10 cellular contexts compared by ENCODE assay signal in genomic region chr3:53180305-53181023, GRCh38. TPM values are rescaled to one million over a fixed set of nuclear protein-coding genes. Genes with fewer than 3 reads are reported as not detected.
DNase-seq lines count a peak whose midpoint lies in the region; ATAC-seq and TF ChIP-seq lines count a peak whose summit lies in the region.
"Had no signal": no experiment of that assay in that cellular context is flagged by ENCODE, and none has a peak within 500 bp of the region (broad histone marks: within the 10 kb centered on the region; RNA-seq: fewer than 3 reads in every experiment).

No MANE protein-coding gene starts in this region.

- H3K27ac ChIP-seq in RWPE1: no peak overlapping the region

- POLR2A ChIA-PET in GM10248 (lab: Yijun Ruan, JAX): interaction anchor here (0.5 to 0.9 kb wide), 2 partner anchors 9 to 30 kb away, joined by 5 read pairs; no protein-coding TSS in a partner anchor
- POLR2A ChIA-PET in RWPE1 (lab: Yijun Ruan, JAX; ENCODE audit: low non-redundant PET): no interaction called here

- peak overlapping the region; percentile 28 for H3K27ac Mint-ChIP-seq in dendritic cell treated with granulocyte-macrophage colony-stimulating factor and Interleukin-4, amounts not matched to agents 40 ng/mL and 50 ng/mL, for 4 days
- H3K27ac Mint-ChIP-seq in activated CD8-positive, alpha-beta memory T cell treated with anti-CD3 and anti-CD28 coated beads, Interleukin-2, amount 10 ng/mL, durations not matched to agents 7 days and 5 days: no peak overlapping the region
- H3K27ac Mint-ChIP-seq: activated CD8-positive, alpha-beta T cell treated with anti-CD3 and anti-CD28 coated beads for 36 hours had no signal

- ATAC-seq in GM19455 (IDR thresholded peaks at IDR 0.05; ENCODE audit: unreplicated experiment) (peak; percentile 78), HG03139 (IDR thresholded peaks at IDR 0.05; ENCODE audit: unreplicated experiment) (peak; percentile 89)
- no peak for ATAC-seq in activated CD8-positive, alpha-beta memory T cell treated with anti-CD3 and anti-CD28 coated beads, Interleukin-2, amount 10 ng/mL, durations not matched to agents 7 days and 5 days
- ATAC-seq: activated CD8-positive, alpha-beta T cell treated with anti-CD3 and anti-CD28 coated beads for 36 hours had no signal

- peak overlapping the region; percentile 46 for H3K4me3 Mint-ChIP-seq in dendritic cell treated with granulocyte-macrophage colony-stimulating factor and Interleukin-4, amounts not matched to agents 40 ng/mL and 50 ng/mL, for 4 days
- H3K4me3 Mint-ChIP-seq in activated CD8-positive, alpha-beta memory T cell treated with anti-CD3 and anti-CD28 coated beads, Interleukin-2, amount 10 ng/mL, durations not matched to agents 7 days and 5 days: no peak overlapping the region
- H3K4me3 Mint-ChIP-seq: activated CD8-positive, alpha-beta T cell treated with anti-CD3 and anti-CD28 coated beads for 36 hours had no signal

- H3K27me3 Mint-ChIP-seq in dendritic cell treated with granulocyte-macrophage colony-stimulating factor and Interleukin-4, amounts not matched to agents 40 ng/mL and 50 ng/mL, for 4 days: no peaks in the 10 kb centered on the region
- no peaks in the 10 kb centered on the region for H3K27me3 Mint-ChIP-seq in activated CD8-positive, alpha-beta memory T cell treated with anti-CD3 and anti-CD28 coated beads, Interleukin-2, amount 10 ng/mL, durations not matched to agents 7 days and 5 days
- H3K27me3 Mint-ChIP-seq: activated CD8-positive, alpha-beta T cell treated with anti-CD3 and anti-CD28 coated beads for 36 hours had no signal

- TF ChIP-seq CTCF in GM10248 (IDR thresholded peaks at IDR 0.05; ENCODE audit: control extremely low read depth, extremely low read depth, low read depth, missing control alignments) (no peak), RWPE1 (conservative IDR thresholded peaks at IDR 0.05; ENCODE audit: low read depth) (no peak)

- H3K36me3 Mint-ChIP-seq in dendritic cell treated with granulocyte-macrophage colony-stimulating factor and Interleukin-4, amounts not matched to agents 40 ng/mL and 50 ng/mL, for 4 days (ENCODE audit: low read depth): peaks cover 100% of the 10 kb centered on the region
- peaks cover 2% of the 10 kb centered on the region for H3K36me3 Mint-ChIP-seq in activated CD8-positive, alpha-beta memory T cell treated with anti-CD3 and anti-CD28 coated beads, Interleukin-2, amount 10 ng/mL, durations not matched to agents 7 days and 5 days

- intact Hi-C loops in dendritic cell treated with granulocyte-macrophage colony-stimulating factor and Interleukin-4, amounts not matched to agents 40 ng/mL and 50 ng/mL, for 4 days (cut with micrococcal nuclease): loop anchor here (1.0 to 5.0 kb wide), 2 partner anchors 10 to 48 kb away; partner anchors contain the start of gene RFT1

- H3K4me1 Mint-ChIP-seq in dendritic cell treated with granulocyte-macrophage colony-stimulating factor and Interleukin-4, amounts not matched to agents 40 ng/mL and 50 ng/mL, for 4 days (ENCODE audit: low read depth): peaks cover 83% of the 10 kb centered on the region
- H3K4me1 Mint-ChIP-seq in activated CD8-positive, alpha-beta memory T cell treated with anti-CD3 and anti-CD28 coated beads, Interleukin-2, amount 10 ng/mL, durations not matched to agents 7 days and 5 days: peaks cover 2% of the 10 kb centered on the region

- DNase-seq in GM10248 (ENCODE audit: extremely low spot score) (peak; percentile 89), RWPE1 (ENCODE audit: low spot score) (no peak), foreskin melanocyte (no peak), cerebellar cortex (ENCODE audit: low spot score) (no peak)
- no peak for DNase-seq in activated CD8-positive, alpha-beta memory T cell treated with anti-CD3 and anti-CD28 coated beads, Interleukin-2, amount 10 ng/mL, durations not matched to agents 7 days and 5 days
- DNase-seq: activated CD8-positive, alpha-beta T cell treated with anti-CD3 and anti-CD28 coated beads for 36 hours; Caco-2 had no signal

- CTCF ChIA-PET in GM10248 (lab: Yijun Ruan, JAX) (interaction anchor here (0.8 to 5.6 kb wide), 12 partner anchors 10 to 58 kb away, joined by 3 to 63 read pairs (median 6); partner anchors contain the start of gene PRKCD), RWPE1 (lab: Yijun Ruan, JAX) (no interaction called here)
- CTCF ChIA-PET in activated CD8-positive, alpha-beta memory T cell treated with anti-CD3 and anti-CD28 coated beads, Interleukin-2, amount 10 ng/mL, durations not matched to agents 7 days and 5 days (lab: Charles Lee): interaction anchor here (1.0 to 1.5 kb wide), 2 partner anchors 16 to 46 kb away, joined by 3 to 4 read pairs; no protein-coding TSS in a partner anchor

- H3K9me3 Mint-ChIP-seq in dendritic cell treated with granulocyte-macrophage colony-stimulating factor and Interleukin-4, amounts not matched to agents 40 ng/mL and 50 ng/mL, for 4 days: no peaks in the 10 kb centered on the region
- no peaks in the 10 kb centered on the region for H3K9me3 Mint-ChIP-seq in activated CD8-positive, alpha-beta memory T cell treated with anti-CD3 and anti-CD28 coated beads, Interleukin-2, amount 10 ng/mL, durations not matched to agents 7 days and 5 days (ENCODE audit: low read depth)
- H3K9me3 Mint-ChIP-seq: activated CD8-positive, alpha-beta T cell treated with anti-CD3 and anti-CD28 coated beads for 36 hours had no signal

RNA-seq across cellular contexts. Expression of gene PRKCD, which starts 19.5 kb away (rescaled TPM):
- 10 to 100 TPM; 17.2 to 18.7 TPM for total RNA-seq in activated CD8-positive, alpha-beta memory T cell treated with anti-CD3 and anti-CD28 coated beads, Interleukin-2, amount 10 ng/mL, durations not matched to agents 7 days and 5 days

RNA-seq across cellular contexts. Expression of gene RFT1, which starts 50.2 kb away (rescaled TPM):
- total RNA-seq in activated CD8-positive, alpha-beta memory T cell treated with anti-CD3 and anti-CD28 coated beads, Interleukin-2, amount 10 ng/mL, durations not matched to agents 7 days and 5 days: 10 to 100 TPM; 32.4 to 38.3 TPM
